ENCODE assay signal across 1 cellular context in the genomic region with DNA sequence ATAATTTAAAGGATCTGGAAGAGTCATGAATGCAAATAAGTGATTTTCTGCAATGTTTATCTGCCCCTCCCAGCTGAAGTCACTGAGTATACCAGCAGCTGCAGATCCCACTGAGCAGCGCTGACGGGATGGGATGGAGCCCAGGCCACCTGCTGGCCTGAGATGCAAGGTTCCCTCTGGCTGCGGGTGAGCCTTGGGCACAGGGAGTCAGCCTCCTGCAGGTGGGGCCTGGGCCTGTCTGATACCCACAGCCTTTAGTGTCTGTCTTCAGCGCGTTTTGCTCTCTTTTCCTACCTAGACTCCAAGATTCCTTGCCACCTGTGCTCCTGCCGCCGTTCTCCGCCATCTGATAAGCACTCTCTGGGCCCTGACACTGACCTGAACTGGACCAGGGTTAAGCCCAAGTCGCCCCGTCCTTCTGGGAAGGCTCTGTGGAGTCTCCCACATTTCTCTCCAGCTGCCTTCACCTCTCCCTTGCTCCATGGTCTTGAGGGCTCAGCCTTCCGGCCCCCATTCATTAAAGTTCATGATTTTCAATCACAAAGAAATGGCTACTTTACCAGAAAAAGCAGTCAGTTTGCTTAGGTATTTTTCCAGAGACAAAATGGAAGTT.
A peak's percentile ranks its signal among the peaks of the same experiment; 100 is the strongest.
TF ChIP-seq lines count a peak whose summit lies in the region.

No MANE protein-coding gene starts in this region.

TF ChIP-seq in HepG2, 621 proteins besides CTCF, POLR2A, EP300 and RAD21 (continued from another document):
- TF ChIP-seq RARA (CRISPR knock-in tag; IDR thresholded peaks at IDR 0.05) = peak; percentile 15; the same call in 1 of the 2 replicates
- no peak for TF ChIP-seq JUN (CRISPR knock-in tag; IDR thresholded peaks at IDR 0.05)
- no peak for TF ChIP-seq ZNF709 (CRISPR knock-in tag; IDR thresholded peaks at IDR 0.05)
- TF ChIP-seq MIER3 (CRISPR knock-in tag; IDR thresholded peaks at IDR 0.05; ENCODE audit: borderline replicate concordance) = peak; percentile 33; the same call in 1 of the 2 replicates
- peak; percentile 55; the same call in 1 of the 2 replicates for TF ChIP-seq ZNF644 (CRISPR knock-in tag; IDR thresholded peaks at IDR 0.05; ENCODE audit: low read depth)
- TF ChIP-seq, protein P1, sequence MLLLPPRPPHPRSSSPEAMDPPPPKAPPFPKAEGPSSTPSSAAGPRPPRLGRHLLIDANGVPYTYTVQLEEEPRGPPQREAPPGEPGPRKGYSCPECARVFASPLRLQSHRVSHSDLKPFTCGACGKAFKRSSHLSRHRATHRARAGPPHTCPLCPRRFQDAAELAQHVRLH (CRISPR knock-in tag; IDR thresholded peaks at IDR 0.05; ENCODE audit: borderline replicate concordance, low read depth) = 0 out of 2 replicates have a peak, but pooled peaks have one; percentile 39
- no peak for TF ChIP-seq ZNF235 (CRISPR knock-in tag; IDR thresholded peaks at IDR 0.05; ENCODE audit: borderline replicate concordance)
- no peak for TF ChIP-seq SRY (CRISPR knock-in tag; IDR thresholded peaks at IDR 0.05)
- TF ChIP-seq MED13 (CRISPR knock-in tag; IDR thresholded peaks at IDR 0.05) = no peak
- TF ChIP-seq TARDBP (CRISPR knock-in tag; IDR thresholded peaks at IDR 0.05) = peak; percentile 45; the same call in 1 of the 2 replicates
- TF ChIP-seq, protein P2, sequence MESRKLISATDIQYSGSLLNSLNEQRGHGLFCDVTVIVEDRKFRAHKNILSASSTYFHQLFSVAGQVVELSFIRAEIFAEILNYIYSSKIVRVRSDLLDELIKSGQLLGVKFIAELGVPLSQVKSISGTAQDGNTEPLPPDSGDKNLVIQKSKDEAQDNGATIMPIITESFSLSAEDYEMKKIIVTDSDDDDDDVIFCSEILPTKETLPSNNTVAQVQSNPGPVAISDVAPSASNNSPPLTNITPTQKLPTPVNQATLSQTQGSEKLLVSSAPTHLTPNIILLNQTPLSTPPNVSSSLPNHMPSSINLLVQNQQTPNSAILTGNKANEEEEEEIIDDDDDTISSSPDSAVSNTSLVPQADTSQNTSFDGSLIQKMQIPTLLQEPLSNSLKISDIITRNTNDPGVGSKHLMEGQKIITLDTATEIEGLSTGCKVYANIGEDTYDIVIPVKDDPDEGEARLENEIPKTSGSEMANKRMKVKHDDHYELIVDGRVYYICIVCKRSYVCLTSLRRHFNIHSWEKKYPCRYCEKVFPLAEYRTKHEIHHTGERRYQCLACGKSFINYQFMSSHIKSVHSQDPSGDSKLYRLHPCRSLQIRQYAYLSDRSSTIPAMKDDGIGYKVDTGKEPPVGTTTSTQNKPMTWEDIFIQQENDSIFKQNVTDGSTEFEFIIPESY (CRISPR knock-in tag; IDR thresholded peaks at IDR 0.05) = peak; percentile 60
- TF ChIP-seq XRCC5 (optimal IDR thresholded peaks at IDR 0.05; ENCODE audit: low read length) = peak; percentile 75
- peak; percentile 66; the same call in 1 of the 2 replicates for TF ChIP-seq CBX5 (CRISPR knock-in tag; IDR thresholded peaks at IDR 0.05; ENCODE audit: borderline replicate concordance)
- TF ChIP-seq GABPB1 (CRISPR knock-in tag; IDR thresholded peaks at IDR 0.05) = peak; percentile 52; the same call in 1 of the 2 replicates
- TF ChIP-seq GTF2F1 (IDR thresholded peaks at IDR 0.05; ENCODE audit: low read length) = no peak
- no peak for TF ChIP-seq ZSCAN30 (CRISPR knock-in tag; IDR thresholded peaks at IDR 0.05)
- TF ChIP-seq ZNF615 (CRISPR knock-in tag; IDR thresholded peaks at IDR 0.05; ENCODE audit: borderline replicate concordance) = no peak
- TF ChIP-seq CBFB (CRISPR knock-in tag; IDR thresholded peaks at IDR 0.05) = 0 out of 2 replicates have a peak, but pooled peaks have one; percentile 23
- no peak for TF ChIP-seq SOX6 (IDR thresholded peaks at IDR 0.05)
- 0 out of 2 replicates have a peak, but pooled peaks have one; percentile 30 for TF ChIP-seq SOX6 (CRISPR knock-in tag; IDR thresholded peaks at IDR 0.05)
- peak; percentile 53; the same call in 1 of the 2 replicates for TF ChIP-seq ZFY (CRISPR knock-in tag; IDR thresholded peaks at IDR 0.05)
- TF ChIP-seq ATM (IDR thresholded peaks at IDR 0.05; ENCODE audit: borderline replicate concordance) = no peak
- TF ChIP-seq SAP130 (CRISPR knock-in tag; IDR thresholded peaks at IDR 0.05; ENCODE audit: low read depth) = peak; percentile 49
- TF ChIP-seq ZNF501 (CRISPR knock-in tag; IDR thresholded peaks at IDR 0.05) = 0 out of 2 replicates have a peak, but pooled peaks have one; percentile 16
- TF ChIP-seq ZNF484 (CRISPR knock-in tag; IDR thresholded peaks at IDR 0.05; ENCODE audit: borderline replicate concordance, low read depth) = no peak
- TF ChIP-seq, protein P3, sequence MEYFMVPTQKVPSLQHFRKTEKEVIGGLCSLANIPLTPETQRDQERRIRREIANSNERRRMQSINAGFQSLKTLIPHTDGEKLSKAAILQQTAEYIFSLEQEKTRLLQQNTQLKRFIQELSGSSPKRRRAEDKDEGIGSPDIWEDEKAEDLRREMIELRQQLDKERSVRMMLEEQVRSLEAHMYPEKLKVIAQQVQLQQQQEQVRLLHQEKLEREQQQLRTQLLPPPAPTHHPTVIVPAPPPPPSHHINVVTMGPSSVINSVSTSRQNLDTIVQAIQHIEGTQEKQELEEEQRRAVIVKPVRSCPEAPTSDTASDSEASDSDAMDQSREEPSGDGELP (IDR thresholded peaks at IDR 0.05; ENCODE audit: borderline replicate concordance, low read depth) = peak; percentile 49; the same call in 1 of the 2 replicates
- TF ChIP-seq MED1 (CRISPR knock-in tag; IDR thresholded peaks at IDR 0.05) = peak; percentile 45; the same call in 1 of the 2 replicates
- 0 out of 2 replicates have a peak, but pooled peaks have one; percentile 54 for TF ChIP-seq ZNF891 (CRISPR knock-in tag; IDR thresholded peaks at IDR 0.05)
- TF ChIP-seq, protein P4, sequence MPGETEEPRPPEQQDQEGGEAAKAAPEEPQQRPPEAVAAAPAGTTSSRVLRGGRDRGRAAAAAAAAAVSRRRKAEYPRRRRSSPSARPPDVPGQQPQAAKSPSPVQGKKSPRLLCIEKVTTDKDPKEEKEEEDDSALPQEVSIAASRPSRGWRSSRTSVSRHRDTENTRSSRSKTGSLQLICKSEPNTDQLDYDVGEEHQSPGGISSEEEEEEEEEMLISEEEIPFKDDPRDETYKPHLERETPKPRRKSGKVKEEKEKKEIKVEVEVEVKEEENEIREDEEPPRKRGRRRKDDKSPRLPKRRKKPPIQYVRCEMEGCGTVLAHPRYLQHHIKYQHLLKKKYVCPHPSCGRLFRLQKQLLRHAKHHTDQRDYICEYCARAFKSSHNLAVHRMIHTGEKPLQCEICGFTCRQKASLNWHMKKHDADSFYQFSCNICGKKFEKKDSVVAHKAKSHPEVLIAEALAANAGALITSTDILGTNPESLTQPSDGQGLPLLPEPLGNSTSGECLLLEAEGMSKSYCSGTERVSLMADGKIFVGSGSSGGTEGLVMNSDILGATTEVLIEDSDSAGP (CRISPR knock-in tag; IDR thresholded peaks at IDR 0.05; ENCODE audit: borderline replicate concordance) = peak; percentile 40; the same call in 1 of the 2 replicates
- TF ChIP-seq, protein P5, sequence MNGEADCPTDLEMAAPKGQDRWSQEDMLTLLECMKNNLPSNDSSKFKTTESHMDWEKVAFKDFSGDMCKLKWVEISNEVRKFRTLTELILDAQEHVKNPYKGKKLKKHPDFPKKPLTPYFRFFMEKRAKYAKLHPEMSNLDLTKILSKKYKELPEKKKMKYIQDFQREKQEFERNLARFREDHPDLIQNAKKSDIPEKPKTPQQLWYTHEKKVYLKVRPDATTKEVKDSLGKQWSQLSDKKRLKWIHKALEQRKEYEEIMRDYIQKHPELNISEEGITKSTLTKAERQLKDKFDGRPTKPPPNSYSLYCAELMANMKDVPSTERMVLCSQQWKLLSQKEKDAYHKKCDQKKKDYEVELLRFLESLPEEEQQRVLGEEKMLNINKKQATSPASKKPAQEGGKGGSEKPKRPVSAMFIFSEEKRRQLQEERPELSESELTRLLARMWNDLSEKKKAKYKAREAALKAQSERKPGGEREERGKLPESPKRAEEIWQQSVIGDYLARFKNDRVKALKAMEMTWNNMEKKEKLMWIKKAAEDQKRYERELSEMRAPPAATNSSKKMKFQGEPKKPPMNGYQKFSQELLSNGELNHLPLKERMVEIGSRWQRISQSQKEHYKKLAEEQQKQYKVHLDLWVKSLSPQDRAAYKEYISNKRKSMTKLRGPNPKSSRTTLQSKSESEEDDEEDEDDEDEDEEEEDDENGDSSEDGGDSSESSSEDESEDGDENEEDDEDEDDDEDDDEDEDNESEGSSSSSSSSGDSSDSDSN (CRISPR knock-in tag; IDR thresholded peaks at IDR 0.05) = no peak
- TF ChIP-seq ADNP (CRISPR knock-in tag; IDR thresholded peaks at IDR 0.05) = no peak
- TF ChIP-seq FOXJ3 (CRISPR knock-in tag; IDR thresholded peaks at IDR 0.05; ENCODE audit: borderline replicate concordance) = no peak
- TF ChIP-seq KDM1A (CRISPR knock-in tag; IDR thresholded peaks at IDR 0.05) = 0 out of 2 replicates have a peak, but pooled peaks have one; percentile 68
- TF ChIP-seq, protein P6, sequence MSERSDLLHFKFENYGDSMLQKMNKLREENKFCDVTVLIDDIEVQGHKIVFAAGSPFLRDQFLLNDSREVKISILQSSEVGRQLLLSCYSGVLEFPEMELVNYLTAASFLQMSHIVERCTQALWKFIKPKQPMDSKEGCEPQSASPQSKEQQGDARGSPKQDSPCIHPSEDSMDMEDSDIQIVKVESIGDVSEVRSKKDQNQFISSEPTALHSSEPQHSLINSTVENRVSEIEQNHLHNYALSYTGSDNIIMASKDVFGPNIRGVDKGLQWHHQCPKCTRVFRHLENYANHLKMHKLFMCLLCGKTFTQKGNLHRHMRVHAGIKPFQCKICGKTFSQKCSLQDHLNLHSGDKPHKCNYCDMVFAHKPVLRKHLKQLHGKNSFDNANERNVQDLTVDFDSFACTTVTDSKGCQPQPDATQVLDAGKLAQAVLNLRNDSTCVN (CRISPR knock-in tag; IDR thresholded peaks at IDR 0.05; ENCODE audit: borderline replicate concordance) = 0 out of 2 replicates have a peak, but pooled peaks have one; percentile 21
- TF ChIP-seq BORCS8-MEF2B (CRISPR knock-in tag; IDR thresholded peaks at IDR 0.05) = 0 out of 2 replicates have a peak, but pooled peaks have one; percentile 26
- TF ChIP-seq NR2F6 (IDR thresholded peaks at IDR 0.05) = no peak
- TF ChIP-seq NR2F6 (CRISPR knock-in tag; IDR thresholded peaks at IDR 0.05) = peak; percentile 17; the same call in 1 of the 2 replicates
- TF ChIP-seq, protein P7, sequence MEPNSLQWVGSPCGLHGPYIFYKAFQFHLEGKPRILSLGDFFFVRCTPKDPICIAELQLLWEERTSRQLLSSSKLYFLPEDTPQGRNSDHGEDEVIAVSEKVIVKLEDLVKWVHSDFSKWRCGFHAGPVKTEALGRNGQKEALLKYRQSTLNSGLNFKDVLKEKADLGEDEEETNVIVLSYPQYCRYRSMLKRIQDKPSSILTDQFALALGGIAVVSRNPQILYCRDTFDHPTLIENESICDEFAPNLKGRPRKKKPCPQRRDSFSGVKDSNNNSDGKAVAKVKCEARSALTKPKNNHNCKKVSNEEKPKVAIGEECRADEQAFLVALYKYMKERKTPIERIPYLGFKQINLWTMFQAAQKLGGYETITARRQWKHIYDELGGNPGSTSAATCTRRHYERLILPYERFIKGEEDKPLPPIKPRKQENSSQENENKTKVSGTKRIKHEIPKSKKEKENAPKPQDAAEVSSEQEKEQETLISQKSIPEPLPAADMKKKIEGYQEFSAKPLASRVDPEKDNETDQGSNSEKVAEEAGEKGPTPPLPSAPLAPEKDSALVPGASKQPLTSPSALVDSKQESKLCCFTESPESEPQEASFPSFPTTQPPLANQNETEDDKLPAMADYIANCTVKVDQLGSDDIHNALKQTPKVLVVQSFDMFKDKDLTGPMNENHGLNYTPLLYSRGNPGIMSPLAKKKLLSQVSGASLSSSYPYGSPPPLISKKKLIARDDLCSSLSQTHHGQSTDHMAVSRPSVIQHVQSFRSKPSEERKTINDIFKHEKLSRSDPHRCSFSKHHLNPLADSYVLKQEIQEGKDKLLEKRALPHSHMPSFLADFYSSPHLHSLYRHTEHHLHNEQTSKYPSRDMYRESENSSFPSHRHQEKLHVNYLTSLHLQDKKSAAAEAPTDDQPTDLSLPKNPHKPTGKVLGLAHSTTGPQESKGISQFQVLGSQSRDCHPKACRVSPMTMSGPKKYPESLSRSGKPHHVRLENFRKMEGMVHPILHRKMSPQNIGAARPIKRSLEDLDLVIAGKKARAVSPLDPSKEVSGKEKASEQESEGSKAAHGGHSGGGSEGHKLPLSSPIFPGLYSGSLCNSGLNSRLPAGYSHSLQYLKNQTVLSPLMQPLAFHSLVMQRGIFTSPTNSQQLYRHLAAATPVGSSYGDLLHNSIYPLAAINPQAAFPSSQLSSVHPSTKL (CRISPR knock-in tag; IDR thresholded peaks at IDR 0.05) = peak; percentile 55
- no peak for TF ChIP-seq ZNF160 (CRISPR knock-in tag; IDR thresholded peaks at IDR 0.05)
- TF ChIP-seq, protein P8, sequence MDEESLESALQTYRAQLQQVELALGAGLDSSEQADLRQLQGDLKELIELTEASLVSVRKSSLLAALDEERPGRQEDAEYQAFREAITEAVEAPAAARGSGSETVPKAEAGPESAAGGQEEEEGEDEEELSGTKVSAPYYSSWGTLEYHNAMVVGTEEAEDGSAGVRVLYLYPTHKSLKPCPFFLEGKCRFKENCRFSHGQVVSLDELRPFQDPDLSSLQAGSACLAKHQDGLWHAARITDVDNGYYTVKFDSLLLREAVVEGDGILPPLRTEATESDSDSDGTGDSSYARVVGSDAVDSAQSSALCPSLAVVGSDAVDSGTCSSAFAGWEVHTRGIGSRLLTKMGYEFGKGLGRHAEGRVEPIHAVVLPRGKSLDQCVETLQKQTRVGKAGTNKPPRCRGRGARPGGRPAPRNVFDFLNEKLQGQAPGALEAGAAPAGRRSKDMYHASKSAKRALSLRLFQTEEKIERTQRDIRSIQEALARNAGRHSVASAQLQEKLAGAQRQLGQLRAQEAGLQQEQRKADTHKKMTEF (CRISPR knock-in tag; IDR thresholded peaks at IDR 0.05) = peak; percentile 28; the same call in 1 of the 2 replicates
- TF ChIP-seq RXRA (CRISPR knock-in tag; IDR thresholded peaks at IDR 0.05) = peak; percentile 27
- TF ChIP-seq ZNF768 (CRISPR knock-in tag; IDR thresholded peaks at IDR 0.05) = peak; percentile 33; the same call in 1 of the 2 replicates
- TF ChIP-seq NFIB (CRISPR knock-in tag; IDR thresholded peaks at IDR 0.05; ENCODE audit: borderline replicate concordance) = no peak
- peak; percentile 70; the same call in 1 of the 2 replicates for TF ChIP-seq HDAC2 (CRISPR knock-in tag; IDR thresholded peaks at IDR 0.05)
- TF ChIP-seq ZNF251 (CRISPR knock-in tag; IDR thresholded peaks at IDR 0.05) = no peak
- peak; percentile 66 for TF ChIP-seq ZFX (CRISPR knock-in tag; IDR thresholded peaks at IDR 0.05; ENCODE audit: low read depth)
- peak; percentile 92 for TF ChIP-seq STAG1 (CRISPR knock-in tag; IDR thresholded peaks at IDR 0.05)
- TF ChIP-seq ZNF878 (CRISPR knock-in tag; IDR thresholded peaks at IDR 0.05) = no peak
